ENCODE assay signal across 19 cellular contexts in the genomic region with DNA sequence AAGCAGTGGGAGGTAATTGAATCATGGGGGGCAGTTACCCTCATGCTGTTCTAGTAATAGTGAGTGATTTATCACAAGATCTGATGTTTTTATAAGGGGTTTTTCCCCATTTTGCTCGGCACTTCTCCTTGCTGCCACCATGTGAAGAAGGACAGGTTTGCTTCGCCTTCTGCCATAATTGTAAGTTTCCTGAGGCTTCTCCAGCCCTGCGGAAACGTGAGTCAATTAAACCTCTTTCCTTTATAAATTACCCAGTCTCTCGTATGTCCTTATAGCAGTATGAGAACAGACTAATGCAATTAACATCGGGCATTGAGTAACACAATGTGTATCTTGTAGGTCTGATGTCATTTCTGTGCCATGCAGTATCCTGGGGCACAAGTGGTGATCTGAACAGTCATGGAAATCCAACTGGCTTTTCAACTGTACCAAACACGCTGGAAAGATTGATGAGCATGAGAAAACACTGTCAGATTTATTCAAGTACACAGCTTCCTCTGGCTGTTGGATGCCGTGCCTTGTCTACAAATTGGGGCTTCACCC.
DNase-seq lines count a peak whose midpoint lies in the region; ATAC-seq, FAIRE-seq and TF ChIP-seq lines count a peak whose summit lies in the region.
"Had no signal": no experiment of that assay in that cellular context is flagged by ENCODE, and none has a peak within 500 bp of the region (broad histone marks: within the 10 kb centered on the region; RNA-seq: fewer than 3 reads in every experiment).

No MANE protein-coding gene starts in this region.

- TF ChIP-seq CTCF in A673 (conservative IDR thresholded peaks at IDR 0.05; ENCODE audit: low read depth, low read length) (0 out of 2 replicates have a peak, but pooled peaks have one; percentile 19), bronchial epithelial cell (IDR thresholded peaks at IDR 0.05; ENCODE audit: insufficient read depth, low read length, severe bottlenecking) (no peak), foreskin keratinocyte (conservative IDR thresholded peaks at IDR 0.05) (no peak)

- peak; percentile 92 for DNase-seq in A673 (ENCODE audit: low spot score)
- peak; percentile 3 for DNase-seq in RPMI7951 (ENCODE audit: low read depth)
- peak; percentile 13 for DNase-seq in bronchial epithelial cell (ENCODE audit: low read depth)
- peak in 1 of 2 donors; percentile 50 for DNase-seq in foreskin keratinocyte
- DNase-seq in NCI-H748 (lab: John Stamatoyannopoulos, UW; ENCODE audit: unreplicated experiment), result no peak
- DNase-seq: 8988T; C1 segment of cervical spinal cord; Caco-2; CD4-positive, alpha-beta memory T cell; DMS153; DND-41; GOT3; HCEC 1CT had no signal

- intact Hi-C loops in A673 (cut with micrococcal nuclease; ENCODE audit: unreplicated experiment), result no loop called here

- H3K27ac ChIP-seq in A673 (ENCODE audit: low read depth, low read length, poor library complexity, severe bottlenecking) (peak overlapping the region; percentile 64), foreskin keratinocyte (no peak overlapping the region)
- H3K27ac ChIP-seq: A549 had no signal

- H3K4me1 ChIP-seq in A673 (ENCODE audit: insufficient read depth, low read length, poor library complexity, severe bottlenecking), result peaks cover 11% of the 10 kb centered on the region
- no peaks in the 10 kb centered on the region for H3K4me1 ChIP-seq in foreskin keratinocyte
- H3K4me1 ChIP-seq: A549, Caco-2 had no signal

- BruUV-seq in A673 (replicated peaks; lab: Mats Ljungman, UMichigan), result no TSS peak

- CTCF ChIA-PET in A673 (lab: Charles Lee), result no interaction called here

- peak; percentile 67 for ATAC-seq in foreskin keratinocyte
- ATAC-seq in GM18867 (IDR thresholded peaks at IDR 0.05; ENCODE audit: unreplicated experiment), result no peak
- ATAC-seq in GM18873 (IDR thresholded peaks at IDR 0.05; ENCODE audit: low FRiP score, unreplicated experiment), result no peak
- ATAC-seq: A549, GM12878 had no signal

- no peak for FAIRE-seq in bronchial epithelial cell (lab: Jason Lieb, UNC)
- FAIRE-seq: A549, G401.6, GM12878, H54 had no signal

- POLR2A ChIA-PET in A673 (lab: Charles Lee; ENCODE audit: low non-redundant PET), result no interaction called here

- no peaks in the 10 kb centered on the region for H3K27me3 ChIP-seq in A673 (replicated peaks; ENCODE audit: insufficient read depth, low read depth, low read length, poor library complexity)
- no peaks in the 10 kb centered on the region for H3K27me3 ChIP-seq in bronchial epithelial cell (ENCODE audit: control insufficient read depth, insufficient read depth, low read length)
- peaks cover 30% of the 10 kb centered on the region for H3K27me3 ChIP-seq in foreskin keratinocyte

- H3K4me3 ChIP-seq in A673 (ENCODE audit: low read depth, low read length, poor library complexity, severe bottlenecking) (no peak overlapping the region), bronchial epithelial cell (ENCODE audit: low read depth, low read length) (no peak overlapping the region)
- H3K4me3 ChIP-seq: A549, GM12878 had no signal

- no peaks in the 10 kb centered on the region for H3K36me3 ChIP-seq in A673 (ENCODE audit: insufficient read depth, low read length, poor library complexity, severe bottlenecking)
- no peaks in the 10 kb centered on the region for H3K36me3 ChIP-seq in bronchial epithelial cell (ENCODE audit: control insufficient read depth, insufficient read depth, low read length)

- no peaks in the 10 kb centered on the region for H3K9me3 ChIP-seq in A673 (ENCODE audit: low read depth, low read length, poor library complexity, severe bottlenecking)
- H3K9me3 ChIP-seq: A549, Caco-2 had no signal
